Comparison of ENCODE assay signal across 27 cellular contexts in genomic region chr11:14522801-14523200, GRCh38.
"Had no signal": no experiment of that assay in that cellular context is flagged by ENCODE, and none has a peak within 500 bp of the region (broad histone marks: within the 10 kb centered on the region; RNA-seq: fewer than 3 reads in every experiment).

No MANE protein-coding gene starts in this region.

- ATAC-seq: effector memory CD8-positive, alpha-beta T cell; esophagus mucosa; gastrocnemius medialis; heart right ventricle; left cardiac atrium; left lung; left ventricle myocardium superior; lower lobe of right lung; mucosa of descending colon had no signal

- H3K27me3 Mint-ChIP-seq: dendritic cell treated with granulocyte-macrophage colony-stimulating factor and Interleukin-4, amounts not matched to agents 40 ng/mL and 50 ng/mL, for 4 days; effector memory CD8-positive, alpha-beta T cell had no signal

- H3K9me3 ChIP-seq: colonic mucosa, esophagus squamous epithelium, gastrocnemius medialis, heart right ventricle, left lung, lower lobe of right lung, mucosa of descending colon had no signal

- H3K9me3 Mint-ChIP-seq: dendritic cell treated with granulocyte-macrophage colony-stimulating factor and Interleukin-4, amounts not matched to agents 40 ng/mL and 50 ng/mL, for 4 days; effector memory CD8-positive, alpha-beta T cell; endodermal cell; mesothelial cell of epicardium had no signal

- H3K27ac Mint-ChIP-seq: dendritic cell treated with granulocyte-macrophage colony-stimulating factor and Interleukin-4, amounts not matched to agents 40 ng/mL and 50 ng/mL, for 4 days; endodermal cell; mesothelial cell of epicardium had no signal

- H3K27ac ChIP-seq: colonic mucosa, epithelial cell of prostate, esophagus squamous epithelium, gastrocnemius medialis, heart right ventricle, left lung, lower lobe of right lung had no signal

- H3K4me1 ChIP-seq: colonic mucosa had no signal

- DNase-seq: colonic mucosa; cortex of kidney; effector CD8-positive, alpha-beta T cell; effector memory CD8-positive, alpha-beta T cell; endodermal cell; erythroblast; esophagus squamous epithelium; foreskin fibroblast; foreskin melanocyte; gastrocnemius medialis; glutamatergic neuron; head of caudate nucleus; heart right ventricle; hippocampal formation; left cardiac atrium; left lung; left ventricle myocardium superior; lower lobe of right lung; mesenchymal stem cell; mucosa of descending colon had no signal

- FAIRE-seq: endometrium, islet of Langerhans, keratinocyte had no signal

- H3K4me3 Mint-ChIP-seq: dendritic cell treated with granulocyte-macrophage colony-stimulating factor and Interleukin-4, amounts not matched to agents 40 ng/mL and 50 ng/mL, for 4 days; effector memory CD8-positive, alpha-beta T cell; endodermal cell; mesothelial cell of epicardium had no signal

- H3K4me3 ChIP-seq: colonic mucosa, esophagus squamous epithelium, gastrocnemius medialis, heart right ventricle, left lung, lower lobe of right lung, mucosa of descending colon had no signal

- H3K27me3 ChIP-seq: colonic mucosa, esophagus squamous epithelium, gastrocnemius medialis, heart right ventricle, left lung had no signal
